13 cellular contexts compared by ENCODE assay signal in genomic region chr21:32807717-32808380, GRCh38. TPM values are rescaled to one million over a fixed set of nuclear protein-coding genes. Genes with fewer than 3 reads are reported as not detected.
DNase-seq lines count a peak whose midpoint lies in the region; ATAC-seq, FAIRE-seq and TF ChIP-seq lines count a peak whose summit lies in the region.
"Had no signal": no experiment of that assay in that cellular context is flagged by ENCODE, and none has a peak within 500 bp of the region (broad histone marks: within the 10 kb centered on the region; RNA-seq: fewer than 3 reads in every experiment).

No MANE protein-coding gene starts in this region.

- H3K4me3 ChIP-seq in astrocyte of the cerebellum (ENCODE audit: low read depth, low read length), result no peak overlapping the region

- DNase-seq in LHCN-M2 (ENCODE audit: low read depth) (peak; percentile 34), astrocyte of the cerebellum (ENCODE audit: low read depth) (peak; percentile 49), left ventricle myocardium superior (no peak), stromal cell of bone marrow (ENCODE audit: low read depth) (peak; percentile 83), urothelium cell line (ENCODE audit: low spot score) (no peak)
- DNase-seq: activated T-cell treated with anti-CD3 and anti-CD28 coated beads, Interleukin-2, amount 50 U/mL, for 72 hours; GF-D8; NCI-H748 treated with DMSO at 0.1 percent for 48 hours; substantia nigra had no signal

- ATAC-seq in left ventricle myocardium superior (peak; percentile 67), GM21515 (IDR thresholded peaks at IDR 0.05; ENCODE audit: unreplicated experiment) (no peak), GM18517 (IDR thresholded peaks at IDR 0.05; ENCODE audit: unreplicated experiment) (no peak)
- ATAC-seq: HepG2 had no signal

- intact Hi-C loops in left ventricle myocardium superior (cut with micrococcal nuclease), result no loop called here

- FAIRE-seq in urothelium cell line (lab: Jason Lieb, UNC), result no peak
- FAIRE-seq: endometrium, HepG2 had no signal

- in situ Hi-C loops in astrocyte of the cerebellum (cut with HindIII; ENCODE audit: low sequenced_read_pairs), result no loop called here

- TF ChIP-seq CTCF in astrocyte of the cerebellum (IDR thresholded peaks at IDR 0.05; ENCODE audit: low read depth, low read length, missing control alignments), result no peak

RNA-seq across cellular contexts. Expression of gene PAXBP1, which starts 36.3 kb away (rescaled TPM):
- total RNA-seq in LHCN-M2 (2014; rRNA removed) (27.8 and 30.3 TPM in 2 replicates), left ventricle myocardium superior (16.1 TPM)
- 3.5 TPM for polyA plus RNA-seq in LHCN-M2 (2012)

Comparison
In these comparisons a context has a peak if more than half of its experiments do, and no peak if none do; other contexts are left out.
1. DNase-seq: peak in LHCN-M2 (single experiment), astrocyte of the cerebellum (single experiment) and stromal cell of bone marrow (single experiment); none in left ventricle myocardium superior (single experiment) and urothelium cell line (single experiment).